ENCODE assay signal across 1 cellular context in the genomic region with DNA sequence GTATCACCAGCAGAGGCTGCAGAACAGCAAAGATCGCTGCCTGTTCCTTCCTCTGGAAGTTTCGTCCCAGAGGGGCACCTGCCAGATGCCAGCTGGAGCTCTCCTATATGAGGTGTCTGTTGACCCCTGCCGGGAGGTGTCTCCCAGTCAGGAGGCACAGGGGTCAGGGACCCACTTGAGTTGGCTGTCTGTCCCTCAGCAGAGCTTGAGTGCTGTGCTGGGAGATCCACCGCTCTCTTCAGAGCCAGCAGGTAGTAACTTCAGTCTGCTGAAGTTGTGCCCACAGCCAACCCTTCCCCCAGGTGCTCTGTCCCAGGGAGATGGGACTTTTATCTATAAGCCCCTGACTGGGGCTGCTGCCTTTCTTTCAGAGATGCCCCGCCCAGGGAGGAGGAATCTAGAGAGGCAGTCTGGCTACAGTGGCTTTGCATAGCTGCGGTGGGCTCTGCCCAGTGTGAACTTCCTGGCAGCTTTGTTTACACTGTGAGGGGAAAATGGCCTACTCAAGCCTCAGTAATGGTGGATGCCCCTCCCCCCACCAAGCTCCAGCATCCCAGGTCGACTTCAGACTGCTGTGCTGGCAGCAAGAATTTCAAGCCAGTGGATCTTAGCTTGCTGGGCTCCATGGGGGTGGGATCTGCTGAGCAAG.
A peak's percentile ranks its signal among the peaks of the same experiment; 100 is the strongest.
TF ChIP-seq lines count a peak whose summit lies in the region.

No MANE protein-coding gene starts in this region.

TF ChIP-seq in H1, 55 proteins besides CTCF, POLR2A, EP300 and RAD21:
- TF ChIP-seq SIN3A (conservative IDR thresholded peaks at IDR 0.05 in 1 of 2, IDR thresholded peaks at IDR 0.05 in 1 of 2; ENCODE audit: low read depth in 1 of 2, low read length in 2 of 2), result 0 out of 4 replicates have a peak, but pooled peaks of 1 of the 2 experiments have one; percentile 32
- TF ChIP-seq YY1 (IDR thresholded peaks at IDR 0.05; ENCODE audit: low read depth, low read length), result peak; percentile 58
